Comparison of ENCODE assay signal across 8 cellular contexts in the genomic region with DNA sequence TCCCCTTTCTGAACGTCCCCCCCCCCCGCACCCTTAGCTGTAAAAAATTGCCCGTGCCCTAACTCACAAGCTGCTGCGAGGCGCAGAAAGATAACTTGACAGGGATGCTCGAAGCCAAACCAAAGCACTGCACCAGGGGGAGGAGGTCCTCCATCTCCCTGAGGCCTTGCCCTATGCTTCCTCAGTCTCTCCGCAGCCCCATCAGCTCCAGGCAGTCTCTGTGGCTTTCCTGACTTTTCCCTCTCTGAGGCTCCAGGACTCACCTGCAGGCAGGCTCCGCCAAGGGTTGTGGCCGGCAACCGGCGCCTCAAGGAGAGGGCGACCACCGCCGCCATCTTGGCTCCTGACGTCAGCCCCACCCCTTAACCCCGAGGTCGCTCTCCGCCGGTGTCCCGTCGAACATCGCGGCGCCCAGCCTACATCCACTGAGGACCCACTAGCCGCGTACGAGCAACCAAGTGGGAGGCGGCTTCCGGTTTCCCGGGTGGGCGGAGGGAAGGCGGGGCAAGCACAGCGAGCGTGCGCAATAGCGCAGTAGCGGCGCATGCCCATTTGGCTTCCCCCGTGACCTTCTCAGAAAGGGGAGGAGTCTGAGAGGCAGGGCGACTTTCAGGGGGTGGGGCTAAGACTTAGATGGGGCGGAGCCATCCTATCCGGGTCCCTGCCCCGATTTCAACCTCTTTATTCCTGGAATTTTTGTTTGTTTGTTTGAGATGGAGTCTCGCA. TPM values are rescaled to one million over a fixed set of nuclear protein-coding genes. Genes with fewer than 3 reads are reported as not detected.
DNase-seq lines count a peak whose midpoint lies in the region; ATAC-seq, FAIRE-seq and TF ChIP-seq lines count a peak whose summit lies in the region.

A gene (minus strand): TSS at position 348 of the 726 bp plus-strand sequence. CDS start 13 bp downstream, at position 335.

- DNase-seq in BE2C (peak; percentile 95), GM19240 (ENCODE audit: insufficient read length, low spot score) (peak; percentile 92), NCI-H526 (lab: John Stamatoyannopoulos, UW) (peak; percentile 92 to 99), kidney glomerular epithelial cell (lab: John Stamatoyannopoulos, UW) (peak; percentile 96)
- DNase-seq in activated CD4-positive, alpha-beta T cell treated with anti-CD3 and anti-CD28 coated beads for 48 hours, result peak; percentile 100
- peak; percentile 97 to 98 for DNase-seq in stimulated activated CD4-positive, alpha-beta T cell treated with anti-CD3 and anti-CD28 coated beads, Interleukin-1b, Interleukin-23, amount 100 ng/mL, for 1 hour (ENCODE audit: low read depth in 2 of 2)

- H3K9me3 ChIP-seq in BE2C, result no peaks in the 10 kb centered on the region

- H3K36me3 ChIP-seq in BE2C, result no peaks in the 10 kb centered on the region; the same call in 1 of the 2 replicates

- peak; percentile 91 for FAIRE-seq in colon (lab: Jason Lieb, UNC)

- H3K4me3 ChIP-seq in BE2C (ENCODE audit: low read depth, low read length), result peak within 1 kb of the TSS; percentile 86

- no peaks in the 10 kb centered on the region for H3K4me1 ChIP-seq in BE2C

- TF ChIP-seq CTCF in BE2C (IDR thresholded peaks at IDR 0.05; ENCODE audit: low read depth, low read length), result no peak

- no peaks in the 10 kb centered on the region for H3K27me3 ChIP-seq in BE2C

- ATAC-seq in HG03460 (IDR thresholded peaks at IDR 0.05; ENCODE audit: unreplicated experiment), result peak; percentile 96

RNA-seq across cellular contexts. Expression of the gene that starts here (rescaled TPM):
- polyA plus RNA-seq in BE2C (2012; ENCODE audit: insufficient read depth, insufficient read length, low read depth), result 127 TPM

Comparison
In these comparisons a context has a peak if more than half of its experiments do, and no peak if none do; other contexts are left out.
1. Peak in every context shown above with its lines: DNase-seq, ATAC-seq and H3K4me3 ChIP-seq.